Comparison of ENCODE assay signal across 13 cellular contexts in genomic region chr3:149493315-149494021, GRCh38. TPM values are rescaled to one million over a fixed set of nuclear protein-coding genes. Genes with fewer than 3 reads are reported as not detected.
DNase-seq lines count a peak whose midpoint lies in the region; TF ChIP-seq lines count a peak whose summit lies in the region.
"Had no signal": no experiment of that assay in that cellular context is flagged by ENCODE, and none has a peak within 500 bp of the region (broad histone marks: within the 10 kb centered on the region; RNA-seq: fewer than 3 reads in every experiment).

No MANE protein-coding gene starts in this region.

- no peaks in the 10 kb centered on the region for H3K4me1 ChIP-seq in Loucy (ENCODE audit: insufficient read depth, low read length, poor library complexity, severe bottlenecking)
- H3K4me1 ChIP-seq in neural progenitor cell: no peaks in the 10 kb centered on the region

- H3K79me2 ChIP-seq in Loucy (ENCODE audit: insufficient read depth, low read length) (no peaks in the 10 kb centered on the region), neural progenitor cell (ENCODE audit: low read depth) (no peaks in the 10 kb centered on the region)

- BruUV-seq in Calu3 (replicated peaks; lab: Mats Ljungman, UMichigan): no TSS peak

- POLR2A ChIA-PET in RWPE1 (lab: Yijun Ruan, JAX; ENCODE audit: low non-redundant PET): no interaction called here

- no peaks in the 10 kb centered on the region for H4K20me1 ChIP-seq in Loucy (ENCODE audit: insufficient read depth, low read length, poor library complexity, severe bottlenecking)
- no peaks in the 10 kb centered on the region for H4K20me1 ChIP-seq in neural progenitor cell (ENCODE audit: low read depth)

- no peak overlapping the region for H3K4me2 ChIP-seq in Loucy (ENCODE audit: low read depth, low read length, poor library complexity, severe bottlenecking)
- no peak overlapping the region for H3K4me2 ChIP-seq in neural progenitor cell

- H3K27ac ChIP-seq in WERI-Rb-1 (peak overlapping the region; percentile 34), neural progenitor cell (no peak overlapping the region), RWPE1 (no peak overlapping the region)

- CTCF ChIA-PET in Calu3 (lab: Charles Lee) (no interaction called here), RWPE1 (lab: Yijun Ruan, JAX) (interaction anchor here (0.6 to 0.9 kb wide), 3 partner anchors 9 to 141 kb away, joined by 3 read pairs; no protein-coding TSS in a partner anchor)

- H3K4me3 Mint-ChIP-seq in Calu3 (ENCODE audit: low read depth, unreplicated experiment): no peak overlapping the region
- no peak overlapping the region for H3K4me3 Mint-ChIP-seq in neural progenitor cell
- H3K4me3 Mint-ChIP-seq: B cell; CD4-positive, alpha-beta T cell; IgD-negative memory B cell; T-helper 2 cell treated with Interferon-gamma antibody and Interleukin-4, amounts not matched to agents 5 μg/mL and 100 μg/mL, for 36 hours had no signal

- no peak for DNase-seq in Calu3
- DNase-seq in WERI-Rb-1: no peak
- DNase-seq in neural progenitor cell (ENCODE audit: low spot score): no peak
- no peak for DNase-seq in HPDE6-E6E7 (ENCODE audit: extremely low spot score)
- DNase-seq in SKM-1 treated with dmso at 0.1 percent for 144 hours (lab: John Stamatoyannopoulos, UW; ENCODE audit: unreplicated experiment): no peak
- DNase-seq in RWPE1 (ENCODE audit: low spot score): no peak
- DNase-seq: NCI-H1417 treated with DMSO at 0.1 percent for 48 hours had no signal

- peak overlapping the region; percentile 31 for H3K27ac Mint-ChIP-seq in Calu3 (ENCODE audit: unreplicated experiment)
- no peak overlapping the region for H3K27ac Mint-ChIP-seq in neural progenitor cell
- H3K27ac Mint-ChIP-seq: B cell; CD4-positive, alpha-beta T cell; IgD-negative memory B cell; T-helper 2 cell treated with Interferon-gamma antibody and Interleukin-4, amounts not matched to agents 5 μg/mL and 100 μg/mL, for 36 hours had no signal

- H3K27me3 ChIP-seq in Loucy (ENCODE audit: insufficient read depth, low read length, poor library complexity, severe bottlenecking) (no peaks in the 10 kb centered on the region), WERI-Rb-1 (ENCODE audit: insufficient read depth, low read depth, severe bottlenecking) (no peaks in the 10 kb centered on the region), neural progenitor cell (no peaks in the 10 kb centered on the region)

- no peak overlapping the region for H3K4me3 ChIP-seq in Loucy (ENCODE audit: low read length, poor library complexity, severe bottlenecking)
- H3K4me3 ChIP-seq in WERI-Rb-1 (ENCODE audit: low read depth, low read length): no peak overlapping the region
- H3K4me3 ChIP-seq in neural progenitor cell: no peak overlapping the region

- H3K9me3 ChIP-seq in Loucy (ENCODE audit: insufficient read depth, low read depth, low read length): no peaks in the 10 kb centered on the region
- no peaks in the 10 kb centered on the region for H3K9me3 ChIP-seq in WERI-Rb-1 (ENCODE audit: severe bottlenecking)
- H3K9me3 ChIP-seq in neural progenitor cell (ENCODE audit: low read depth): no peaks in the 10 kb centered on the region

- H3K9me3 Mint-ChIP-seq in Calu3 (ENCODE audit: low read depth, unreplicated experiment) (no peaks in the 10 kb centered on the region), neural progenitor cell (no peaks in the 10 kb centered on the region)
- H3K9me3 Mint-ChIP-seq: CD4-positive, alpha-beta T cell; IgD-negative memory B cell; T-helper 2 cell treated with Interferon-gamma antibody and Interleukin-4, amounts not matched to agents 5 μg/mL and 100 μg/mL, for 36 hours had no signal

- H3K36me3 ChIP-seq in Loucy (ENCODE audit: insufficient read depth, low read length) (no peaks in the 10 kb centered on the region), WERI-Rb-1 (no peaks in the 10 kb centered on the region), neural progenitor cell (no peaks in the 10 kb centered on the region)

- H3K9me2 ChIP-seq in Loucy (replicated peaks; ENCODE audit: low read depth, low read length): no peaks in the 10 kb centered on the region

- no peak overlapping the region for H3K9ac ChIP-seq in Loucy (ENCODE audit: low read depth, low read length, poor library complexity, severe bottlenecking)
- H3K9ac ChIP-seq in neural progenitor cell: no peak overlapping the region

- intact Hi-C loops in Calu3 (cut with micrococcal nuclease; ENCODE audit: unreplicated experiment): loop anchor here (1.0 kb wide), 1 partner anchor 278 kb away; no protein-coding TSS in a partner anchor

- H3K36me3 Mint-ChIP-seq in Calu3 (ENCODE audit: insufficient read depth, unreplicated experiment) (peaks cover 60% of the 10 kb centered on the region), neural progenitor cell (no peaks in the 10 kb centered on the region)
- H3K36me3 Mint-ChIP-seq: IgD-negative memory B cell had no signal

- peaks cover 9% of the 10 kb centered on the region for H3K4me1 Mint-ChIP-seq in Calu3 (ENCODE audit: low read depth, unreplicated experiment)
- peaks cover 7% of the 10 kb centered on the region for H3K4me1 Mint-ChIP-seq in neural progenitor cell
- H3K4me1 Mint-ChIP-seq: B cell, IgD-negative memory B cell had no signal

- TF ChIP-seq CTCF in Calu3 (IDR thresholded peaks at IDR 0.05; ENCODE audit: unreplicated experiment) (no peak), Loucy (conservative IDR thresholded peaks at IDR 0.05; ENCODE audit: low read length) (no peak), WERI-Rb-1 (IDR thresholded peaks at IDR 0.05; ENCODE audit: low read depth, low read length) (no peak), neural progenitor cell (IDR thresholded peaks at IDR 0.05) (no peak), RWPE1 (conservative IDR thresholded peaks at IDR 0.05; ENCODE audit: low read depth) (no peak)

- H3K27me3 Mint-ChIP-seq in Calu3 (ENCODE audit: unreplicated experiment) (no peaks in the 10 kb centered on the region), neural progenitor cell (ENCODE audit: insufficient read depth, low read depth) (peaks cover 6% of the 10 kb centered on the region)

- H3F3A ChIP-seq in Loucy (ENCODE audit: low read depth): no peaks in the 10 kb centered on the region
- H3F3A ChIP-seq in neural progenitor cell (ENCODE audit: low read depth): no peaks in the 10 kb centered on the region

- peak overlapping the region; percentile 42; the same call in 1 of the 2 replicates for H2AFZ ChIP-seq in Loucy (ENCODE audit: low read length)
- H2AFZ ChIP-seq in neural progenitor cell (replicated peaks): peak overlapping the region; percentile 92

RNA-seq across cellular contexts. Expression of gene TM4SF4, which starts 19.0 kb away (rescaled TPM):
- total RNA-seq in Calu3 (2022) (257 and 881 TPM in 2 replicates), neural progenitor cell (ENCODE audit: low replicate concordance) (0.15 TPM in 1 of 2 replicates, not detected in the other)
- total RNA-seq: B cell; CD4-positive, alpha-beta T cell; SK-MEL-5 had no signal

Comparison
In these comparisons a context has a peak if more than half of its experiments do, and no peak if none do; other contexts are left out.
1. RNA of gene TM4SF4, which starts 19.0 kb away (total RNA-seq): 257 to 881 TPM in Calu3; 0.15 TPM in neural progenitor cell; every median in the first group is over 100 times any median in the second.